ENCODE assay signal across 9 cellular contexts in the genomic region with DNA sequence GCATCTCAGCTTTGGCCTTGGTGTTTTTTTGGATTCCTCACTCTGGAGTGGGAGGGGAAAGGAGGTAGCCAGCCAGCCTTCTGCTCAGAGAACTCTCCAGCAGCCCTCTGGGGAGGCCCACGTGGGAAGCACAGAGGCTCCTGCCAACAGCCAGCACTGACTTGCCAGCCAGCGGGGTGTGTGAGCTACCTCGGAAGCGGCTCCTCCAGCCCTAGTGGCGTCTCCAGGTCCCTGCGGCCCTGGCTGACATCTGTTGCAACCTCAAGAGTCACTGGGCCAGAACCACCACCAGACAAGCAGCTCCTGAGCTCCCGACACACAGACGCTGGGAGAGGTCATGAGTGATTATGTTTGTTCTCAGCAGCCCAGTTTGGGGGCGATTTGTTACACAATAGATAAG.
A peak's percentile ranks its signal among the peaks of the same experiment; 100 is the strongest.
DNase-seq lines count a peak whose midpoint lies in the region; ATAC-seq and TF ChIP-seq lines count a peak whose summit lies in the region.
"Had no signal": no experiment of that assay in that cellular context is flagged by ENCODE, and none has a peak within 500 bp of the region (broad histone marks: within the 10 kb centered on the region; RNA-seq: fewer than 3 reads in every experiment).

No MANE protein-coding gene starts in this region.

- DNase-seq in H7 (peak; percentile 44), adrenal gland (peak in 6 of 7 donors; percentile 10 to 55 (median 34)), hepatocyte (ENCODE audit: low spot score) (peak; percentile 65), NCI-H2227 treated with DMSO at 0.1 percent for 48 hours (lab: John Stamatoyannopoulos, UW) (no peak), T-helper 1 cell (no peak)

- H3K27me3 Mint-ChIP-seq in stimulated activated memory B cell treated with anti-CD40 and anti-IgM and Interleukin-4, amounts not matched to agents 10 μg/mL and 1 μg/mL and 100 μg/mL, for 72 hours, result no peaks in the 10 kb centered on the region

- no peaks in the 10 kb centered on the region for H3K36me3 Mint-ChIP-seq in stimulated activated memory B cell treated with anti-CD40 and anti-IgM and Interleukin-4, amounts not matched to agents 10 μg/mL and 1 μg/mL and 100 μg/mL, for 72 hours
- H3K36me3 Mint-ChIP-seq: brain had no signal

- TF ChIP-seq POLR2A in adrenal gland (IDR thresholded peaks at IDR 0.05), result no peak

- intact Hi-C loops in adrenal gland (cut with DNase I), result no loop called here

- no peaks in the 10 kb centered on the region for H4K20me1 ChIP-seq in hepatocyte (ENCODE audit: insufficient read depth, poor library complexity, severe bottlenecking)

- H3K27ac ChIP-seq in adrenal gland (no peak overlapping the region), hepatocyte (no peak overlapping the region)

- H3K79me2 ChIP-seq in hepatocyte, result no peaks in the 10 kb centered on the region

- H3K4me1 Mint-ChIP-seq in stimulated activated memory B cell treated with anti-CD40 and anti-IgM and Interleukin-4, amounts not matched to agents 10 μg/mL and 1 μg/mL and 100 μg/mL, for 72 hours, result no peaks in the 10 kb centered on the region

- H3K36me3 ChIP-seq in H7 (replicated peaks; ENCODE audit: control insufficient read depth, insufficient read depth, low read length) (no peaks in the 10 kb centered on the region), adrenal gland (replicated peaks in 1 of 2) (no peaks in the 10 kb centered on the region), hepatocyte (replicated peaks; ENCODE audit: insufficient read depth, low read depth) (no peaks in the 10 kb centered on the region)

- 34 to 63% (median 42%) methylated on average over 4 to 9 of the region's 9 CpGs for WGBS in adrenal gland, 4 donors
- 25% methylated on average over 8 of the region's 9 CpGs for WGBS in hepatocyte (ENCODE audit: low lambda C conversion rate, missing lambda C conversion rate)

- peaks cover 6% of the 10 kb centered on the region for H3K9me3 Mint-ChIP-seq in stimulated activated memory B cell treated with anti-CD40 and anti-IgM and Interleukin-4, amounts not matched to agents 10 μg/mL and 1 μg/mL and 100 μg/mL, for 72 hours

- H3K27me3 ChIP-seq in H7 (ENCODE audit: control insufficient read depth, insufficient read depth, low read length), result no peaks in the 10 kb centered on the region
- no peaks in the 10 kb centered on the region for H3K27me3 ChIP-seq in adrenal gland
- H3K27me3 ChIP-seq in hepatocyte, result no peaks in the 10 kb centered on the region

- H2AFZ ChIP-seq in hepatocyte, result no peak overlapping the region

- peak; percentile 16 for ATAC-seq in stimulated activated memory B cell treated with anti-CD40 and anti-IgM and Interleukin-4, amounts not matched to agents 10 μg/mL and 1 μg/mL and 100 μg/mL, for 72 hours
- ATAC-seq in HG02763 (IDR thresholded peaks at IDR 0.05; ENCODE audit: unreplicated experiment) (no peak), HG02678 (IDR thresholded peaks at IDR 0.05; ENCODE audit: unreplicated experiment) (no peak)

- H3K4me3 ChIP-seq in H7 (ENCODE audit: insufficient read depth, low read depth, low read length) (no peak overlapping the region), adrenal gland (no peak overlapping the region), hepatocyte (no peak overlapping the region)

- H3K27ac Mint-ChIP-seq in stimulated activated memory B cell treated with anti-CD40 and anti-IgM and Interleukin-4, amounts not matched to agents 10 μg/mL and 1 μg/mL and 100 μg/mL, for 72 hours, result no peak overlapping the region
- H3K27ac Mint-ChIP-seq: brain had no signal

- H3K9me3 ChIP-seq in adrenal gland (replicated peaks in 1 of 3) (no peaks in the 10 kb centered on the region), hepatocyte (ENCODE audit: low read depth) (no peaks in the 10 kb centered on the region)

- H3K4me1 ChIP-seq in adrenal gland (replicated peaks in 1 of 2) (no peaks in the 10 kb centered on the region), hepatocyte (ENCODE audit: insufficient read depth) (peaks cover 7% of the 10 kb centered on the region)

- H3K4me2 ChIP-seq in hepatocyte, result no peak overlapping the region

- TF ChIP-seq CTCF in adrenal gland (IDR thresholded peaks at IDR 0.05) (peak in 2 of 6 experiments; percentile 4 to 20), hepatocyte (IDR thresholded peaks at IDR 0.05; ENCODE audit: poor library complexity) (peak; percentile 14)

- no peak overlapping the region for H3K4me3 Mint-ChIP-seq in stimulated activated memory B cell treated with anti-CD40 and anti-IgM and Interleukin-4, amounts not matched to agents 10 μg/mL and 1 μg/mL and 100 μg/mL, for 72 hours
- H3K4me3 Mint-ChIP-seq: brain had no signal

- no peaks in the 10 kb centered on the region for H3K9me2 ChIP-seq in hepatocyte (replicated peaks; ENCODE audit: insufficient read depth)

Comparison
In these comparisons a context has a peak if more than half of its experiments do, and no peak if none do; other contexts are left out.
1. DNase-seq: peak in H7 (single experiment), adrenal gland (6 of 7) and hepatocyte (single experiment); none in NCI-H2227 treated with DMSO at 0.1 percent for 48 hours (single experiment) and T-helper 1 cell (0 of 5).